In the genomic region with DNA sequence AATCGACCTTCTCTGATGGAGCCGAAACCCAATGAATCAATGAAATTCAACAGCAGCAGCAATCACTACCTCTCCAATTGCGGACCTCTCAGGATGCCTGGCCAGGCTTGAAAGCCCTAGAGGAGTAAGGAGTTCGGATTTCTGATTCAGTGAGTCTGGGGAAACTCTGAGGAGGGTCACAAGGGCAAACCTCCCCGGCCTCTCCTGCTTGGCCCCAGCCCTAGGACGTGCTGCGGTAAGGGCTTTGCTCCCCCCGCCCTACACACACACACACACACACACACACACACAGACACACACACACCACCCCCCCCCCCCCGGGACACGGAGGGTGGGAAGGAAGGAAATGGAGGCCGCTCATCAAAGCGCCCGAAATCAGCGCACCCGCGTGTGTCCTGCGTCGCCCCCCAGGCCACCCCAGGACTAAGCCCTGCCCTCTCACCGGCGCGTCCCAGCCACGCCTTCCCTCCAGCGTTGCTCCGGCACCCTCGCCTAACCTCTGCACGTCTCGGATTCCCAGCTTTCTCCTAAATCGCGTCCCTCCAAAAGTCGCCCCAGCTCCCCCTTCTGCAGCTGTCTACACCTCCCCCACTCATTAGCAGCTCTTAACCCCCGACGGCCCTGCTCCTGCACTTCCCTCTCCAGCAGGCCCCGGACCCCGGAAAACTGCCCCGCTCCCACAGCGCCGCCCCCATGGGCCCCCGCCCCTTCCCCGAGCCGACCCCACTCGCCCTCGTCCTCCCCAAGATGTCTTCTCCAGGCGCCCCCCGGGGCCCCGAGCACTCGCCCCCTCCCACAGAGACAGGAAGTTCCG, we compare ENCODE assay signal across 1 cellular context.
TF ChIP-seq lines count a peak whose summit lies in the region.

No MANE protein-coding gene starts in this region.

TF ChIP-seq in HepG2, 621 proteins besides CTCF, POLR2A, EP300 and RAD21 (continued from another document):
- no peak for TF ChIP-seq ZNF414 (CRISPR knock-in tag; IDR thresholded peaks at IDR 0.05)
- TF ChIP-seq ZNF430 (CRISPR knock-in tag; IDR thresholded peaks at IDR 0.05), result no peak
- TF ChIP-seq DMAP1 (CRISPR knock-in tag; IDR thresholded peaks at IDR 0.05), result 0 out of 2 replicates have a peak, but pooled peaks have one; percentile 39
- TF ChIP-seq CBX1 (IDR thresholded peaks at IDR 0.05; ENCODE audit: low read depth), result no peak
- TF ChIP-seq SP5 (CRISPR knock-in tag; IDR thresholded peaks at IDR 0.05; ENCODE audit: borderline replicate concordance, low read depth), result no peak
- no peak for TF ChIP-seq ZNF792 (CRISPR knock-in tag; IDR thresholded peaks at IDR 0.05)
- 0 out of 2 replicates have a peak, but pooled peaks have one; percentile 16 for TF ChIP-seq RXRA (CRISPR knock-in tag; IDR thresholded peaks at IDR 0.05)
- TF ChIP-seq PATZ1 (CRISPR knock-in tag; IDR thresholded peaks at IDR 0.05), result peak; percentile 88
- peak; percentile 51 for TF ChIP-seq AGO2 (optimal IDR thresholded peaks at IDR 0.05; ENCODE audit: low read depth, low read length)
- TF ChIP-seq ZNF768 (CRISPR knock-in tag; IDR thresholded peaks at IDR 0.05), result peak; percentile 52; the same call in 1 of the 2 replicates
- 0 out of 2 replicates have a peak, but pooled peaks have one; percentile 42 for TF ChIP-seq ZNF383 (CRISPR knock-in tag; IDR thresholded peaks at IDR 0.05; ENCODE audit: borderline replicate concordance)
- TF ChIP-seq PTBP1 (IDR thresholded peaks at IDR 0.05; ENCODE audit: low read depth, low read length, poor library complexity, severe bottlenecking), result no peak
- 0 out of 2 replicates have a peak, but pooled peaks have one; percentile 1 for TF ChIP-seq ZNF501 (CRISPR knock-in tag; IDR thresholded peaks at IDR 0.05)
- peak; percentile 3; the same call in 1 of the 2 replicates for TF ChIP-seq ZFX (CRISPR knock-in tag; IDR thresholded peaks at IDR 0.05; ENCODE audit: low read depth)
- no peak for TF ChIP-seq FOXO1 (CRISPR knock-in tag; IDR thresholded peaks at IDR 0.05)
- TF ChIP-seq STAT6 (CRISPR knock-in tag; IDR thresholded peaks at IDR 0.05; ENCODE audit: borderline replicate concordance), result no peak
- no peak for TF ChIP-seq ATF7 (IDR thresholded peaks at IDR 0.05)
- no peak for TF ChIP-seq ATF7 (CRISPR knock-in tag; IDR thresholded peaks at IDR 0.05)
- 0 out of 2 replicates have a peak, but pooled peaks have one; percentile 16 for TF ChIP-seq ZNF790 (CRISPR knock-in tag; IDR thresholded peaks at IDR 0.05; ENCODE audit: borderline replicate concordance)
- peak; percentile 38 for TF ChIP-seq SRSF1 (optimal IDR thresholded peaks at IDR 0.05; ENCODE audit: low read depth, low read length)
- TF ChIP-seq SAP130 (CRISPR knock-in tag; IDR thresholded peaks at IDR 0.05; ENCODE audit: low read depth), result peak; percentile 60; the same call in 1 of the 2 replicates
- no peak for TF ChIP-seq DR1 (CRISPR knock-in tag; IDR thresholded peaks at IDR 0.05)
- peak; percentile 25; the same call in 1 of the 2 replicates for TF ChIP-seq TCF7 (IDR thresholded peaks at IDR 0.05; ENCODE audit: low read depth)
- 0 out of 2 replicates have a peak, but pooled peaks have one; percentile 47 for TF ChIP-seq ZNF598 (CRISPR knock-in tag; IDR thresholded peaks at IDR 0.05; ENCODE audit: borderline replicate concordance)
- TF ChIP-seq NR2F6 (IDR thresholded peaks at IDR 0.05), result no peak
- no peak for TF ChIP-seq NR2F6 (CRISPR knock-in tag; IDR thresholded peaks at IDR 0.05)
- TF ChIP-seq, protein P1, sequence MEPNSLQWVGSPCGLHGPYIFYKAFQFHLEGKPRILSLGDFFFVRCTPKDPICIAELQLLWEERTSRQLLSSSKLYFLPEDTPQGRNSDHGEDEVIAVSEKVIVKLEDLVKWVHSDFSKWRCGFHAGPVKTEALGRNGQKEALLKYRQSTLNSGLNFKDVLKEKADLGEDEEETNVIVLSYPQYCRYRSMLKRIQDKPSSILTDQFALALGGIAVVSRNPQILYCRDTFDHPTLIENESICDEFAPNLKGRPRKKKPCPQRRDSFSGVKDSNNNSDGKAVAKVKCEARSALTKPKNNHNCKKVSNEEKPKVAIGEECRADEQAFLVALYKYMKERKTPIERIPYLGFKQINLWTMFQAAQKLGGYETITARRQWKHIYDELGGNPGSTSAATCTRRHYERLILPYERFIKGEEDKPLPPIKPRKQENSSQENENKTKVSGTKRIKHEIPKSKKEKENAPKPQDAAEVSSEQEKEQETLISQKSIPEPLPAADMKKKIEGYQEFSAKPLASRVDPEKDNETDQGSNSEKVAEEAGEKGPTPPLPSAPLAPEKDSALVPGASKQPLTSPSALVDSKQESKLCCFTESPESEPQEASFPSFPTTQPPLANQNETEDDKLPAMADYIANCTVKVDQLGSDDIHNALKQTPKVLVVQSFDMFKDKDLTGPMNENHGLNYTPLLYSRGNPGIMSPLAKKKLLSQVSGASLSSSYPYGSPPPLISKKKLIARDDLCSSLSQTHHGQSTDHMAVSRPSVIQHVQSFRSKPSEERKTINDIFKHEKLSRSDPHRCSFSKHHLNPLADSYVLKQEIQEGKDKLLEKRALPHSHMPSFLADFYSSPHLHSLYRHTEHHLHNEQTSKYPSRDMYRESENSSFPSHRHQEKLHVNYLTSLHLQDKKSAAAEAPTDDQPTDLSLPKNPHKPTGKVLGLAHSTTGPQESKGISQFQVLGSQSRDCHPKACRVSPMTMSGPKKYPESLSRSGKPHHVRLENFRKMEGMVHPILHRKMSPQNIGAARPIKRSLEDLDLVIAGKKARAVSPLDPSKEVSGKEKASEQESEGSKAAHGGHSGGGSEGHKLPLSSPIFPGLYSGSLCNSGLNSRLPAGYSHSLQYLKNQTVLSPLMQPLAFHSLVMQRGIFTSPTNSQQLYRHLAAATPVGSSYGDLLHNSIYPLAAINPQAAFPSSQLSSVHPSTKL (CRISPR knock-in tag; IDR thresholded peaks at IDR 0.05), result 0 out of 2 replicates have a peak, but pooled peaks have one; percentile 11
- peak; percentile 96 for TF ChIP-seq AGO1 (IDR thresholded peaks at IDR 0.05; ENCODE audit: low read depth, low read length, poor library complexity, severe bottlenecking)
- TF ChIP-seq, protein P2, sequence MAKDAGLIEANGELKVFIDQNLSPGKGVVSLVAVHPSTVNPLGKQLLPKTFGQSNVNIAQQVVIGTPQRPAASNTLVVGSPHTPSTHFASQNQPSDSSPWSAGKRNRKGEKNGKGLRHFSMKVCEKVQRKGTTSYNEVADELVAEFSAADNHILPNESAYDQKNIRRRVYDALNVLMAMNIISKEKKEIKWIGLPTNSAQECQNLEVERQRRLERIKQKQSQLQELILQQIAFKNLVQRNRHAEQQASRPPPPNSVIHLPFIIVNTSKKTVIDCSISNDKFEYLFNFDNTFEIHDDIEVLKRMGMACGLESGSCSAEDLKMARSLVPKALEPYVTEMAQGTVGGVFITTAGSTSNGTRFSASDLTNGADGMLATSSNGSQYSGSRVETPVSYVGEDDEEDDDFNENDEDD (CRISPR knock-in tag; IDR thresholded peaks at IDR 0.05; ENCODE audit: borderline replicate concordance), result peak; percentile 33; the same call in 1 of the 2 replicates
TF ChIP-seq in HepG2: peak in this region for 19.
